ENCODE assay signal across 19 cellular contexts in the genomic region with DNA sequence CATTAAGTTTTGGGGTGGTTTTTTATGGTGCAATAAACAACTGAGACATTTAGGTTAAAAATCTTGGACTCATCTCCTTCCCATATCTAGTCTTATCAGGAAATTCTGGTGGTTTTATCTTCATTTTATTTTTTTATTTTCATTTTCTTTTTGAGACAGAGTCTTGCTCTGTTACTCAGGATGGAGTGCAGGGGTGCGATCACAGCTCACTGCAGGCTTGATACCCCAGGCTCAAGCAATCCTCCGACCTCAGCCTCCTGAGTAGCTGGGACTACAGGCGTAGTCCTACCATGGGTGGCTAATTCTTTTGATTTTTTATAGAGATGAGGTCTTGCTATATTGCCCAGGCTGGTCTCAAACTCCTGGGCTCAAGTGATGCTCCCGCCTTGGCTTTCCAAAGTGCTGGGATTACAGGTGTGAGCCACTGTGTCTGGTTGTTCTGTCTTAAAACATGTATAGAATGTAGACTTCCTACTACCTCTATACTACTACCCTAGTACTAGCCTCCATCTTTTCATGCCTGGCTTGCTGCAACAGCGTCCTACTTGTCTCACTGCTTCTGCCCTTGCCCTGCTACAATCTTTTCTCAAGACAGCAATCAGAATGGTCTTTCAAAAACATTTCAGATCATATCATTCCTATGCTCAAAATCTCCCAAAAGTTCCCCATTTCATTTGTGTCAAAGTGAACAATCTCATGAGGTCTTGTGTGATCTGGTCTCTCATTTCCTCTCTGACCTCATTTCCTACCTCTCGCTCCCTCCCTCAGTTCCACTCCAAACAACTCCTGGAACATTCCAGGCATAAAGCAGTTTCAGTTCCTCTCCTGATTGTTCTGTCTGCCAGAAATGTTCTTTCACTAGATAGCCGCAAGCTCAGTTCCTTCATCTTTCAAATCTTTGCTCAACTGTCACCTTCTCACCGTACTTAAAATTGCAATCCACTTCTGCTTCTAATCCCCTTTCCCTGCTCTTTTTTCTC. TPM values are rescaled to one million over a fixed set of nuclear protein-coding genes. Genes with fewer than 3 reads are reported as not detected.
DNase-seq lines count a peak whose midpoint lies in the region; ATAC-seq, FAIRE-seq and TF ChIP-seq lines count a peak whose summit lies in the region.
"Had no signal": no experiment of that assay in that cellular context is flagged by ENCODE, and none has a peak within 500 bp of the region (broad histone marks: within the 10 kb centered on the region; RNA-seq: fewer than 3 reads in every experiment).

No MANE protein-coding gene starts in this region.

- CTCF ChIA-PET in HepG2 (lab: Yijun Ruan, JAX; ENCODE audit: low intra/inter-chr PET ratio, low total read pairs), result no interaction called here

- no peaks in the 10 kb centered on the region for H3K36me3 Mint-ChIP-seq in HFFc6 (ENCODE audit: low read depth)

- H3K9me3 ChIP-seq in right lobe of liver (no peaks in the 10 kb centered on the region), HepG2 (ENCODE audit: low read length) (no peaks in the 10 kb centered on the region), left ventricle myocardium inferior (replicated peaks) (no peaks in the 10 kb centered on the region), tibial nerve (no peaks in the 10 kb centered on the region)

- TF ChIP-seq EP300 in HepG2 (IDR thresholded peaks at IDR 0.05; ENCODE audit: low read depth in 2 of 2, low read length in 2 of 2), result no peak
- no peak for TF ChIP-seq EP300 in HepG2 (CRISPR knock-in tag; IDR thresholded peaks at IDR 0.05; ENCODE audit: borderline replicate concordance)
- TF ChIP-seq EP300 in tibial nerve (IDR thresholded peaks at IDR 0.05), result peak; percentile 52 to 79

- H2AFZ ChIP-seq in HepG2 (ENCODE audit: low read length), result no peak overlapping the region

- H3K9me3 Mint-ChIP-seq in HFFc6, result no peaks in the 10 kb centered on the region
- H3K9me3 Mint-ChIP-seq: activated naive CD4-positive, alpha-beta T cell treated with anti-CD3 and anti-CD28 coated beads for 36 hours; central memory CD8-positive, alpha-beta T cell; H9 had no signal

- no peaks in the 10 kb centered on the region for H3K4me1 Mint-ChIP-seq in HFFc6 (ENCODE audit: low read depth)

- no peak for TF ChIP-seq RAD21 in HepG2 (CRISPR knock-in tag; IDR thresholded peaks at IDR 0.05)

- no peak overlapping the region for H3K4me2 ChIP-seq in HepG2 (ENCODE audit: low read depth, low read length)

- POLR2A ChIA-PET in HepG2 (lab: Yijun Ruan, JAX), result no interaction called here

- no peak overlapping the region for H3K4me3 Mint-ChIP-seq in HFFc6
- H3K4me3 Mint-ChIP-seq: activated naive CD4-positive, alpha-beta T cell treated with anti-CD3 and anti-CD28 coated beads for 36 hours; central memory CD8-positive, alpha-beta T cell; H9 had no signal

- H3K27me3 ChIP-seq in right lobe of liver (no peaks in the 10 kb centered on the region), HepG2 (ENCODE audit: control insufficient read depth in 1 of 2, insufficient read depth in 2 of 2, low read length in 2 of 2) (no peaks in the 10 kb centered on the region), left ventricle myocardium inferior (ENCODE audit: low read depth) (peaks cover 57% of the 10 kb centered on the region), tibial nerve (no peaks in the 10 kb centered on the region)

- peaks cover 19% of the 10 kb centered on the region for H3K27me3 Mint-ChIP-seq in HFFc6 (ENCODE audit: insufficient read depth)

- in situ Hi-C loops in HepG2 (cut with HindIII; ENCODE audit: extremely low pct_ligation_motif_present, low pct_unique_long_range_greater_than_20kb), result no loop called here

- H3K27ac ChIP-seq in right lobe of liver (peak overlapping the region; percentile 6 to 37 (median 36)), HepG2 (ENCODE audit: extremely low read length, insufficient read depth, low read length) (no peak overlapping the region), left ventricle myocardium inferior (replicated peaks) (peak overlapping the region; percentile 34), tibial nerve (peak overlapping the region in 2 of 4 donors; percentile 44 to 64)

- intact Hi-C loops in right lobe of liver (cut with DNase I) (no loop called here), HepG2 (cut with micrococcal nuclease; ENCODE audit: unreplicated experiment) (no loop called here), left ventricle myocardium inferior (cut with micrococcal nuclease) (no loop called here)

- TF ChIP-seq CTCF in right lobe of liver (IDR thresholded peaks at IDR 0.05) (no peak), HepG2 (CRISPR knock-in tag; IDR thresholded peaks at IDR 0.05) (no peak), left ventricle myocardium inferior (IDR thresholded peaks at IDR 0.05; ENCODE audit: borderline replicate concordance) (no peak), tibial nerve (IDR thresholded peaks at IDR 0.05) (no peak), omental fat pad (IDR thresholded peaks at IDR 0.05) (no peak), HFFc6 (IDR thresholded peaks at IDR 0.05) (no peak)

- no peak for FAIRE-seq in HepG2 (lab: Jason Lieb, UNC)

- no peak overlapping the region for H3K27ac Mint-ChIP-seq in HFFc6
- H3K27ac Mint-ChIP-seq: activated naive CD4-positive, alpha-beta T cell treated with anti-CD3 and anti-CD28 coated beads for 36 hours; H9 had no signal

- ATAC-seq in right lobe of liver (peak in 3 of 4 donors; percentile 62 to 77 (median 74)), HepG2 (no peak), omental fat pad (ENCODE audit: low FRiP score) (no peak), HG03439 (IDR thresholded peaks at IDR 0.05; ENCODE audit: unreplicated experiment) (no peak)

- H4K20me1 ChIP-seq in HepG2 (ENCODE audit: insufficient read depth, low read length), result no peaks in the 10 kb centered on the region

- H3K36me3 ChIP-seq in right lobe of liver, result no peaks in the 10 kb centered on the region
- H3K36me3 ChIP-seq in HepG2 (replicated peaks in 1 of 2; ENCODE audit: control insufficient read depth in 1 of 2, insufficient read depth in 2 of 2, low read length in 2 of 2), result no peaks in the 10 kb centered on the region
- no peaks in the 10 kb centered on the region for H3K36me3 ChIP-seq in left ventricle myocardium inferior
- H3K36me3 ChIP-seq in tibial nerve, result no peaks in the 10 kb centered on the region

- H3K79me2 ChIP-seq in HepG2 (ENCODE audit: insufficient read depth, low read length), result no peaks in the 10 kb centered on the region

- BruUV-seq in HepG2 (replicated peaks; lab: Mats Ljungman, UMichigan), result no TSS peak

- H3K4me1 ChIP-seq in right lobe of liver (no peaks in the 10 kb centered on the region), HepG2 (ENCODE audit: insufficient read depth, low read length) (no peaks in the 10 kb centered on the region), left ventricle myocardium inferior (no peaks in the 10 kb centered on the region), tibial nerve (peaks cover 0 to 4% (median 0%) of the 10 kb centered on the region in 4 donors)

- no peak overlapping the region for H3K4me3 ChIP-seq in right lobe of liver
- no peak overlapping the region for H3K4me3 ChIP-seq in HepG2 (replicated peaks in 1 of 3; ENCODE audit: insufficient read depth in 1 of 3, low read depth in 2 of 3, low read length in 3 of 3)
- H3K4me3 ChIP-seq in left ventricle myocardium inferior, result no peak overlapping the region
- H3K4me3 ChIP-seq in tibial nerve, result no peak overlapping the region

- no peak overlapping the region for H3K9ac ChIP-seq in HepG2 (ENCODE audit: insufficient read depth, low read depth, low read length)

- TF ChIP-seq POLR2A in right lobe of liver (IDR thresholded peaks at IDR 0.05), result no peak
- no peak for TF ChIP-seq POLR2A in HepG2 (IDR thresholded peaks at IDR 0.05; ENCODE audit: insufficient read depth in 1 of 2, low read depth in 2 of 2, low read length in 2 of 2)
- TF ChIP-seq POLR2A in tibial nerve (IDR thresholded peaks at IDR 0.05), result no peak

- 62% methylated on average over 8 of the region's 8 CpGs for WGBS in right lobe of liver (ENCODE audit: insufficient coverage, low coverage, low lambda C conversion rate, missing lambda C conversion rate)
- WGBS in HepG2 (ENCODE audit: low lambda C conversion rate), result 35% methylated on average over 8 of the region's 8 CpGs
- WGBS in tibial nerve, 2 donors, result 81 to 85% methylated on average over 8 of the region's 8 CpGs

- no peak for DNase-seq in right lobe of liver
- no peak for DNase-seq in HepG2 (ENCODE audit: low spot score)
- DNase-seq in SKM-1 treated with dmso at 0.1 percent for 144 hours (lab: John Stamatoyannopoulos, UW; ENCODE audit: unreplicated experiment), result peak; percentile 87
- DNase-seq in left ventricle myocardium inferior, result no peak
- peak in 1 of 2 donors; percentile 40 for DNase-seq in tibial nerve (ENCODE audit: low spot score in 2 of 2)
- DNase-seq in omental fat pad (ENCODE audit: low spot score), result no peak
- DNase-seq in HFFc6, result no peak
- DNase-seq: activated naive CD4-positive, alpha-beta T cell treated with anti-CD3 and anti-CD28 coated beads for 36 hours; DMS53; erythroblast; H9; NCI-H1092; NCI-H446 treated with DMSO at 0.1 percent for 48 hours; posterior cingulate gyrus; stimulated activated CD8-positive, alpha-beta memory T cell treated with anti-CD3 and anti-CD28 coated beads, Interleukin-4, amount 100 ng/mL, for 48 hours had no signal

RNA-seq across cellular contexts. Expression of gene FCGR2A, which starts 5.9 kb away (rescaled TPM):
- total RNA-seq in right lobe of liver (10 to 100 TPM in 3 of 6 experiments, 1 to 10 TPM in 3; 4.7 to 22.1 (median 13.6) TPM), HepG2 (2016; rRNA removed; fragmentation: Illumina TruSeq; extraction: Trizol) (not detected in 2 replicates), left ventricle myocardium inferior (13.0 TPM), tibial nerve (10 to 100 TPM; 33.3 to 76.8 (median 52.1) TPM), omental fat pad (100 to 1,000 TPM; 118 to 222 (median 130) TPM)
- not detected in 2 replicates for total RNA-seq in HepG2 (2016; cell fraction: cytosol; rRNA removed; fragmentation: Illumina TruSeq; extraction: Trizol; ENCODE audit: low read depth)
- 0.04 TPM in 1 of 2 replicates, not detected in the other for total RNA-seq in HepG2 (2016; cell fraction: insoluble cytoplasmic fraction; rRNA removed; fragmentation: Illumina TruSeq; extraction: Trizol)
- not detected in 2 replicates for total RNA-seq in HepG2 (2016; cell fraction: membrane; rRNA removed; fragmentation: Illumina TruSeq; extraction: Trizol)
- total RNA-seq in HepG2 (2016; cell fraction: nucleus; rRNA removed; fragmentation: Illumina TruSeq; extraction: Trizol), result not detected in 2 replicates
- 0.31 and 0.44 TPM in 2 replicates for polyA plus RNA-seq in HepG2 (2011; rRNA removed)
- 0.28 and 8.4 TPM in 2 replicates for polyA plus RNA-seq in HepG2 (2011; cell fraction: cytosol; rRNA removed)
- 0.08 and 0.09 TPM in 2 replicates for polyA plus RNA-seq in HepG2 (2011; cell fraction: nucleus; rRNA removed)
- 0.39 TPM in 1 of 2 replicates, not detected in the other for polyA plus RNA-seq in HepG2 (2012)
- 0.09 TPM in 1 of 2 replicates, not detected in the other for polyA plus RNA-seq in HepG2 (2016; cell fraction: cytosol; fragmentation: Illumina TruSeq; extraction: Trizol; ENCODE audit: low read depth)
- polyA plus RNA-seq in HepG2 (2016; cell fraction: insoluble cytoplasmic fraction; fragmentation: Illumina TruSeq; extraction: Trizol; ENCODE audit: low read depth), result not detected in 2 replicates
- 0.41 TPM in 1 of 2 replicates, not detected in the other for polyA plus RNA-seq in HepG2 (2016; cell fraction: membrane; fragmentation: Illumina TruSeq; extraction: Trizol; ENCODE audit: low read depth)
- not detected in 2 replicates for polyA plus RNA-seq in HepG2 (2016; cell fraction: nucleus; fragmentation: Illumina TruSeq; extraction: Trizol; ENCODE audit: insufficient read depth, low read depth)
- polyA minus RNA-seq in HepG2 (2011; rRNA and poly(A)+ RNA removed; ENCODE audit: low replicate concordance), result 0.48 and 2.3 TPM in 2 replicates
- not detected in 2 replicates for polyA minus RNA-seq in HepG2 (2011; cell fraction: cytosol; rRNA and poly(A)+ RNA removed)
- polyA minus RNA-seq in HepG2 (2011; cell fraction: nucleus; rRNA and poly(A)+ RNA removed), result 0.13 TPM in 1 of 2 replicates, not detected in the other
- total RNA-seq in HFFc6 (2021; fragmentation: NEBNext Ultra II Directional; extraction: Animal tissue kit (Norgen Biotek cat#: 25700)), result under 1 TPM; 0.12 to 0.57 (median 0.29) TPM
- total RNA-seq: activated CD8-positive, alpha-beta memory T cell treated with anti-CD3 and anti-CD28 coated beads for 36 hours; activated naive CD4-positive, alpha-beta T cell treated with anti-CD3 and anti-CD28 coated beads for 36 hours had no signal

RNA-seq across cellular contexts. Expression of gene HSPA6, which starts 25.0 kb away (rescaled TPM):
- total RNA-seq in right lobe of liver (1 to 10 TPM in 4 of 6 experiments, under 1 TPM in 2; 0.59 to 3.1 (median 1.6) TPM), HepG2 (2016; rRNA removed; fragmentation: Illumina TruSeq; extraction: Trizol) (not detected in 2 replicates), left ventricle myocardium inferior (0.58 TPM), tibial nerve (1 to 10 TPM; 2.5 to 8.1 (median 5.4) TPM), omental fat pad (100 to 1,000 TPM in 1 of 4 donors, 10 to 100 TPM in 2, 1 to 10 TPM in 1; 8.2 to 134 (median 18.8) TPM)
- not detected in 2 replicates for total RNA-seq in HepG2 (2016; cell fraction: cytosol; rRNA removed; fragmentation: Illumina TruSeq; extraction: Trizol; ENCODE audit: low read depth)
- total RNA-seq in HepG2 (2016; cell fraction: insoluble cytoplasmic fraction; rRNA removed; fragmentation: Illumina TruSeq; extraction: Trizol), result not detected in 2 replicates
- total RNA-seq in HepG2 (2016; cell fraction: membrane; rRNA removed; fragmentation: Illumina TruSeq; extraction: Trizol), result not detected in 2 replicates
- not detected in 2 replicates for total RNA-seq in HepG2 (2016; cell fraction: nucleus; rRNA removed; fragmentation: Illumina TruSeq; extraction: Trizol)
- 0.07 and 0.16 TPM in 2 replicates for polyA plus RNA-seq in HepG2 (2011; rRNA removed)
- polyA plus RNA-seq in HepG2 (2011; cell fraction: cytosol; rRNA removed), result 0.04 and 0.10 TPM in 2 replicates
- 0.21 and 0.36 TPM in 2 replicates for polyA plus RNA-seq in HepG2 (2011; cell fraction: nucleus; rRNA removed)
- 0.12 and 0.33 TPM in 2 replicates for polyA plus RNA-seq in HepG2 (2012)
- not detected in 2 replicates for polyA plus RNA-seq in HepG2 (2016; cell fraction: cytosol; fragmentation: Illumina TruSeq; extraction: Trizol; ENCODE audit: low read depth)
- polyA plus RNA-seq in HepG2 (2016; cell fraction: insoluble cytoplasmic fraction; fragmentation: Illumina TruSeq; extraction: Trizol; ENCODE audit: low read depth), result not detected in 2 replicates
- polyA plus RNA-seq in HepG2 (2016; cell fraction: membrane; fragmentation: Illumina TruSeq; extraction: Trizol; ENCODE audit: low read depth), result not detected in 2 replicates
- polyA plus RNA-seq in HepG2 (2016; cell fraction: nucleus; fragmentation: Illumina TruSeq; extraction: Trizol; ENCODE audit: insufficient read depth, low read depth), result not detected in 2 replicates
- polyA minus RNA-seq in HepG2 (2011; rRNA and poly(A)+ RNA removed; ENCODE audit: low replicate concordance), result 0.14 and 0.63 TPM in 2 replicates
- polyA minus RNA-seq in HepG2 (2011; cell fraction: cytosol; rRNA and poly(A)+ RNA removed), result not detected in 2 replicates
- polyA minus RNA-seq in HepG2 (2011; cell fraction: nucleus; rRNA and poly(A)+ RNA removed), result 0.62 TPM in 1 of 2 replicates, not detected in the other
- under 1 TPM; 0.10 to 0.45 (median 0.19) TPM for total RNA-seq in HFFc6 (2021; fragmentation: NEBNext Ultra II Directional; extraction: Animal tissue kit (Norgen Biotek cat#: 25700))
- total RNA-seq: H9 had no signal

RNA-seq across cellular contexts. Expression of gene FCGR3A, which starts 50.2 kb away (rescaled TPM):
- total RNA-seq in right lobe of liver, result 100 to 1,000 TPM in 1 of 6 experiments, 10 to 100 TPM in 5; 17.6 to 127 (median 31.2) TPM
- total RNA-seq in HepG2 (2016; rRNA removed; fragmentation: Illumina TruSeq; extraction: Trizol), result not detected in 2 replicates
- total RNA-seq in HepG2 (2016; cell fraction: cytosol; rRNA removed; fragmentation: Illumina TruSeq; extraction: Trizol; ENCODE audit: low read depth), result not detected in 2 replicates
- not detected in 2 replicates for total RNA-seq in HepG2 (2016; cell fraction: insoluble cytoplasmic fraction; rRNA removed; fragmentation: Illumina TruSeq; extraction: Trizol)
- total RNA-seq in HepG2 (2016; cell fraction: membrane; rRNA removed; fragmentation: Illumina TruSeq; extraction: Trizol), result not detected in 2 replicates
- total RNA-seq in HepG2 (2016; cell fraction: nucleus; rRNA removed; fragmentation: Illumina TruSeq; extraction: Trizol), result not detected in 2 replicates
- polyA plus RNA-seq in HepG2 (2011; rRNA removed), result not detected in 2 replicates
- polyA plus RNA-seq in HepG2 (2011; cell fraction: cytosol; rRNA removed), result not detected in 2 replicates
- polyA plus RNA-seq in HepG2 (2011; cell fraction: nucleus; rRNA removed), result not detected in 2 replicates
- not detected in 2 replicates for polyA plus RNA-seq in HepG2 (2012)
- not detected in 2 replicates for polyA plus RNA-seq in HepG2 (2016; cell fraction: cytosol; fragmentation: Illumina TruSeq; extraction: Trizol; ENCODE audit: low read depth)
- polyA plus RNA-seq in HepG2 (2016; cell fraction: insoluble cytoplasmic fraction; fragmentation: Illumina TruSeq; extraction: Trizol; ENCODE audit: low read depth), result not detected in 2 replicates
- polyA plus RNA-seq in HepG2 (2016; cell fraction: membrane; fragmentation: Illumina TruSeq; extraction: Trizol; ENCODE audit: low read depth), result not detected in 2 replicates
- not detected in 2 replicates for polyA plus RNA-seq in HepG2 (2016; cell fraction: nucleus; fragmentation: Illumina TruSeq; extraction: Trizol; ENCODE audit: insufficient read depth, low read depth)
- polyA minus RNA-seq in HepG2 (2011; rRNA and poly(A)+ RNA removed; ENCODE audit: low replicate concordance), result not detected in 2 replicates
- polyA minus RNA-seq in HepG2 (2011; cell fraction: cytosol; rRNA and poly(A)+ RNA removed), result not detected in 2 replicates
- polyA minus RNA-seq in HepG2 (2011; cell fraction: nucleus; rRNA and poly(A)+ RNA removed), result not detected in 2 replicates
- total RNA-seq in left ventricle myocardium inferior, result 15.0 TPM
- 10 to 100 TPM in 3 of 4 donors, 1 to 10 TPM in 1; 9.4 to 31.2 (median 22.1) TPM for total RNA-seq in tibial nerve
- 10 to 100 TPM; 27.6 to 44.3 (median 29.4) TPM for total RNA-seq in omental fat pad
- total RNA-seq in HFFc6 (2021; fragmentation: NEBNext Ultra II Directional; extraction: Animal tissue kit (Norgen Biotek cat#: 25700)), result not detected
- total RNA-seq: activated CD8-positive, alpha-beta memory T cell treated with anti-CD3 and anti-CD28 coated beads for 36 hours; H9; RPMI7951 had no signal

Comparison
In these comparisons a context has a peak if more than half of its experiments do, and no peak if none do; other contexts are left out.
1. ATAC-seq: peak in right lobe of liver (3 of 4); none in HepG2 (single experiment), omental fat pad (single experiment) and HG03439 (single experiment).
2. RNA of gene FCGR3A, which starts 50.2 kb away (total RNA-seq): 17.6 to 127 TPM in right lobe of liver, 27.6 to 44.3 TPM in omental fat pad, 9.4 to 31.2 TPM in tibial nerve and 15.0 TPM in left ventricle myocardium inferior (single experiment); not detected in HepG2 and not detected in HFFc6; every median in the first group is over 10 times any median in the second.